12 cellular contexts compared by ENCODE assay signal in the genomic region with DNA sequence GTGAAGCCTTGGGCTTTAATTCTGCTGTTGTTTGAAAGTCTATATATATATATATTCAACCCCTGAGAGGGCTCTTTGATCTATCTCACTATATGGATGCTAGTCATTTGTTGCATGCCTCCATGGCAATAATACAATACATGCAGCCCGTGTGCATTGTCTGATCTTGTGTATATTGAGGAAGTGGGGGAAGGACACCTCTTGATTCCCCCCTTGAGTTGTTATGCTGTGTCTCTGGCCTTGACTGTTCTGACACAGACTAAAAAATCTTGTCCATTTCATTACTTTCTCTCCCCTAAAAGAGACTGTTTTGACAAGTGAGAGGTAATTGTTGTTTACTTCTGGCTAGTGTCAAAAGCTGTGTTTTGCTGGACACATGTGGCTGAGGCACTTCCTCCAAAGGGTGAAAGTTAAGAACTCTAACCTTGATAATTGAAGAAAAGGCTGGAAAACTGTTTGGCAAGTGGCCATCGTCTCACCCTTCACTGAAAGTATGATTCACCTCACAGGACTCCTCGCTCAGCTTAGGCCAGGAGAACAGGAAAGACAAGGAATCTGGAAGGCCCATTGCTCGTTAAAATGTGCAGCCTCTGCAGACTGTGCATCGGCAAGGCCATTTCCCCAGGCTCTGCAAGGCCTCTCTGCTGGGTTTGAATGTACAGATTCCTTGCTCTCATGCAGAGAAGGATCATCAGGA.
DNase-seq lines count a peak whose midpoint lies in the region; ATAC-seq and TF ChIP-seq lines count a peak whose summit lies in the region.
"Had no signal": no experiment of that assay in that cellular context is flagged by ENCODE, and none has a peak within 500 bp of the region (broad histone marks: within the 10 kb centered on the region; RNA-seq: fewer than 3 reads in every experiment).

No MANE protein-coding gene starts in this region.

- H3K4me2 ChIP-seq in fibroblast of lung (ENCODE audit: extremely low read depth, insufficient read depth, low read length): no peak overlapping the region
- no peak overlapping the region for H3K4me2 ChIP-seq in trophoblast cell (ENCODE audit: low read length)

- no peaks in the 10 kb centered on the region for H3K9me3 Mint-ChIP-seq in glutamatergic neuron (ENCODE audit: unreplicated experiment)
- H3K9me3 Mint-ChIP-seq in CD14-positive monocyte: peaks cover 0 to 5% (median 2%) of the 10 kb centered on the region in 7 donors
- H3K9me3 Mint-ChIP-seq: activated CD4-positive, alpha-beta T cell treated with anti-CD3 and anti-CD28 coated beads, Interleukin-2, amount 10 ng/mL, durations not matched to agents 24 days and 14 days had no signal

- H3K23ac ChIP-seq in trophoblast cell (ENCODE audit: low read length): no peak overlapping the region

- peaks cover 4% of the 10 kb centered on the region for H3K79me1 ChIP-seq in trophoblast cell (ENCODE audit: low read length)

- H3K4me3 ChIP-seq in fibroblast of lung (replicated peaks in 1 of 4; ENCODE audit: control extremely low read depth in 1 of 4, insufficient read depth in 1 of 4, low read depth in 3 of 4, low read length in 4 of 4) (no peak overlapping the region), trophoblast cell (ENCODE audit: low read depth, low read length) (no peak overlapping the region), suprapubic skin (no peak overlapping the region)
- H3K4me3 ChIP-seq: ascending aorta, psoas muscle had no signal

- H2AFZ ChIP-seq in fibroblast of lung (ENCODE audit: low read length): no peak overlapping the region
- no peak overlapping the region for H2AFZ ChIP-seq in trophoblast cell (ENCODE audit: insufficient read depth, low read length, poor library complexity)

- intact Hi-C loops in CD14-positive monocyte (cut with micrococcal nuclease): no loop called here

- no peak overlapping the region for H4K8ac ChIP-seq in trophoblast cell (ENCODE audit: low read depth, low read length)

- DNase-seq in EL (peak; percentile 94), RPMI7951 (ENCODE audit: low read depth) (peak; percentile 48), fibroblast of lung (ENCODE audit: low read depth in 2 of 2) (peak; percentile 57 to 90), trophoblast cell (peak; percentile 66 to 81), glutamatergic neuron (no peak), suprapubic skin (ENCODE audit: low spot score in 2 of 2) (no peak), CD14-positive monocyte (ENCODE audit: low spot score) (no peak)
- DNase-seq: activated CD4-positive, alpha-beta T cell treated with anti-CD3 and anti-CD28 coated beads, Interleukin-2, amount 10 ng/mL, durations not matched to agents 24 days and 14 days; GF-D8; psoas muscle had no signal

- H3K4me3 Mint-ChIP-seq in glutamatergic neuron (ENCODE audit: unreplicated experiment) (no peak overlapping the region), CD14-positive monocyte (no peak overlapping the region)
- H3K4me3 Mint-ChIP-seq: activated CD4-positive, alpha-beta T cell treated with anti-CD3 and anti-CD28 coated beads, Interleukin-2, amount 10 ng/mL, durations not matched to agents 24 days and 14 days had no signal

- no peak for ATAC-seq in HG02610 (IDR thresholded peaks at IDR 0.05; ENCODE audit: unreplicated experiment)
- ATAC-seq: psoas muscle had no signal

- no peak overlapping the region for H2AK5ac ChIP-seq in trophoblast cell (ENCODE audit: low read length)

- TF ChIP-seq EP300 in suprapubic skin (IDR thresholded peaks at IDR 0.05): no peak

- H3K27me3 ChIP-seq in fibroblast of lung (ENCODE audit: control insufficient read depth, insufficient read depth, low read length) (no peaks in the 10 kb centered on the region), trophoblast cell (ENCODE audit: insufficient read depth, low read length) (no peaks in the 10 kb centered on the region), suprapubic skin (no peaks in the 10 kb centered on the region)
- H3K27me3 ChIP-seq: ascending aorta had no signal

- H2BK12ac ChIP-seq in trophoblast cell (ENCODE audit: low read length): no peak overlapping the region

- H3K4me1 Mint-ChIP-seq in glutamatergic neuron (ENCODE audit: low read depth, unreplicated experiment) (no peaks in the 10 kb centered on the region), CD14-positive monocyte (no peaks in the 10 kb centered on the region)
- H3K4me1 Mint-ChIP-seq: activated CD4-positive, alpha-beta T cell treated with anti-CD3 and anti-CD28 coated beads, Interleukin-2, amount 10 ng/mL, durations not matched to agents 24 days and 14 days had no signal

- H4K12ac ChIP-seq in trophoblast cell (ENCODE audit: low read depth, low read length): no peak overlapping the region

- H3K27ac Mint-ChIP-seq in glutamatergic neuron (ENCODE audit: unreplicated experiment) (no peak overlapping the region), CD14-positive monocyte (no peak overlapping the region)
- H3K27ac Mint-ChIP-seq: activated CD4-positive, alpha-beta T cell treated with anti-CD3 and anti-CD28 coated beads, Interleukin-2, amount 10 ng/mL, durations not matched to agents 24 days and 14 days had no signal

- H3K36me3 ChIP-seq in fibroblast of lung (ENCODE audit: control insufficient read depth, insufficient read depth, low read length) (no peaks in the 10 kb centered on the region), trophoblast cell (ENCODE audit: control insufficient read depth in 1 of 2, insufficient read depth in 2 of 2, low read length in 2 of 2) (no peaks in the 10 kb centered on the region), suprapubic skin (no peaks in the 10 kb centered on the region)
- H3K36me3 ChIP-seq: ascending aorta had no signal

- H4K20me1 ChIP-seq in fibroblast of lung (ENCODE audit: control insufficient read depth, extremely low read depth, insufficient read depth, low read length): no peaks in the 10 kb centered on the region

- H3K36me3 Mint-ChIP-seq in glutamatergic neuron (ENCODE audit: unreplicated experiment): no peaks in the 10 kb centered on the region
- no peaks in the 10 kb centered on the region for H3K36me3 Mint-ChIP-seq in CD14-positive monocyte

- H3K27ac ChIP-seq in fibroblast of lung (ENCODE audit: insufficient read depth, low read length) (no peak overlapping the region), trophoblast cell (ENCODE audit: low read depth, low read length) (no peak overlapping the region), suprapubic skin (no peak overlapping the region)
- H3K27ac ChIP-seq: ascending aorta, psoas muscle had no signal

- no peak for TF ChIP-seq POLR2A in suprapubic skin (IDR thresholded peaks at IDR 0.05)

- no peak overlapping the region for H4K91ac ChIP-seq in trophoblast cell (ENCODE audit: low read depth, low read length)

- TF ChIP-seq CTCF in fibroblast of lung (conservative IDR thresholded peaks at IDR 0.05 in 1 of 2, IDR thresholded peaks at IDR 0.05 in 1 of 2; ENCODE audit: low read depth in 1 of 2, low read length in 2 of 2) (no peak), glutamatergic neuron (IDR thresholded peaks at IDR 0.05; ENCODE audit: partially characterized antibody, unreplicated experiment) (no peak), suprapubic skin (IDR thresholded peaks at IDR 0.05) (no peak), CD14-positive monocyte (IDR thresholded peaks at IDR 0.05) (no peak)

- H3K4me1 ChIP-seq in fibroblast of lung (ENCODE audit: control insufficient read depth, extremely low read depth, insufficient read depth, low read length): peaks cover 4% of the 10 kb centered on the region
- peaks cover 4% of the 10 kb centered on the region in 2 experiments for H3K4me1 ChIP-seq in trophoblast cell (ENCODE audit: control insufficient read depth in 1 of 2, insufficient read depth in 2 of 2, low read length in 2 of 2)
- peaks cover 6% of the 10 kb centered on the region for H3K4me1 ChIP-seq in suprapubic skin
- H3K4me1 ChIP-seq: ascending aorta, psoas muscle had no signal

- no peak overlapping the region for H3K14ac ChIP-seq in trophoblast cell (ENCODE audit: low read length)

- H3K79me2 ChIP-seq in fibroblast of lung (ENCODE audit: control insufficient read depth, insufficient read depth, low read length): no peaks in the 10 kb centered on the region
- H3K79me2 ChIP-seq in trophoblast cell (ENCODE audit: control insufficient read depth, insufficient read depth, low read length, poor library complexity): no peaks in the 10 kb centered on the region

- H3K9me3 ChIP-seq in fibroblast of lung (ENCODE audit: control insufficient read depth, insufficient read depth, low read depth, low read length) (no peaks in the 10 kb centered on the region), trophoblast cell (ENCODE audit: insufficient read depth, low read depth, low read length) (no peaks in the 10 kb centered on the region), suprapubic skin (no peaks in the 10 kb centered on the region)
- H3K9me3 ChIP-seq: ascending aorta, psoas muscle had no signal

- H3K18ac ChIP-seq in trophoblast cell (ENCODE audit: low read length): no peak overlapping the region

- no peaks in the 10 kb centered on the region for H3K27me3 Mint-ChIP-seq in glutamatergic neuron (ENCODE audit: unreplicated experiment)
- no peaks in the 10 kb centered on the region for H3K27me3 Mint-ChIP-seq in CD14-positive monocyte (ENCODE audit: low read depth in 3 of 3)
- H3K27me3 Mint-ChIP-seq: activated CD4-positive, alpha-beta T cell treated with anti-CD3 and anti-CD28 coated beads, Interleukin-2, amount 10 ng/mL, durations not matched to agents 24 days and 14 days had no signal

- H3K9ac ChIP-seq in fibroblast of lung (ENCODE audit: insufficient read depth, low read length): no peak overlapping the region
- H3K9ac ChIP-seq in trophoblast cell (ENCODE audit: low read length): no peak overlapping the region

- H3K4ac ChIP-seq in trophoblast cell (ENCODE audit: low read depth, low read length): no peak overlapping the region

- no peak overlapping the region for H2BK5ac ChIP-seq in trophoblast cell (ENCODE audit: low read depth, low read length, poor library complexity)

- no CpG with 5 or more reads among the region's 5 CpGs for WGBS in trophoblast cell (ENCODE audit: extremely low coverage, insufficient coverage, insufficient read length)
- WGBS in suprapubic skin: 26% methylated on average over 5 of the region's 5 CpGs

- no peak overlapping the region for H2BK120ac ChIP-seq in trophoblast cell (ENCODE audit: insufficient read depth, low read length, poor library complexity)

Comparison
In these comparisons a context has a peak if more than half of its experiments do, and no peak if none do; other contexts are left out.
1. DNase-seq: peak in EL (single experiment), RPMI7951 (single experiment), fibroblast of lung (2 of 2) and trophoblast cell (2 of 2); none in glutamatergic neuron (single experiment), suprapubic skin (0 of 2) and CD14-positive monocyte (single experiment).